Comparison of ENCODE assay signal across 1 cellular context in genomic region chr20:23269954-23270353, GRCh38.
TF ChIP-seq lines count a peak whose summit lies in the region.

No MANE protein-coding gene starts in this region.

TF ChIP-seq in IMR-90, 13 proteins besides CTCF, POLR2A, EP300 and RAD21:
- TF ChIP-seq MXI1 (IDR thresholded peaks at IDR 0.05; ENCODE audit: borderline replicate concordance, low read depth, low read length) = no peak
- no peak for TF ChIP-seq BHLHE40 (IDR thresholded peaks at IDR 0.05; ENCODE audit: low read depth, low read length)
- no peak for TF ChIP-seq MAZ (IDR thresholded peaks at IDR 0.05; ENCODE audit: borderline replicate concordance, low read depth, low read length)
- no peak for TF ChIP-seq FOS (IDR thresholded peaks at IDR 0.05; ENCODE audit: low read depth, low read length)
- no peak for TF ChIP-seq CHD1 (IDR thresholded peaks at IDR 0.05; ENCODE audit: low read depth, low read length)
- TF ChIP-seq SMC3 (IDR thresholded peaks at IDR 0.05; ENCODE audit: low read depth, low read length) = no peak
- TF ChIP-seq USF2 (IDR thresholded peaks at IDR 0.05; ENCODE audit: low read depth, low read length) = no peak
- TF ChIP-seq RCOR1 (IDR thresholded peaks at IDR 0.05; ENCODE audit: insufficient replicate concordance, low read length) = no peak
- no peak for TF ChIP-seq RFX5 (IDR thresholded peaks at IDR 0.05; ENCODE audit: low read depth, low read length)
- TF ChIP-seq ELK1 (IDR thresholded peaks at IDR 0.05; ENCODE audit: borderline replicate concordance, low read depth, low read length) = no peak
- TF ChIP-seq CEBPB (IDR thresholded peaks at IDR 0.05; ENCODE audit: low read depth, low read length) = no peak
- no peak for TF ChIP-seq MAFK (IDR thresholded peaks at IDR 0.05; ENCODE audit: low read depth, low read length)
- TF ChIP-seq NFE2L2 (IDR thresholded peaks at IDR 0.05; ENCODE audit: low read depth, low read length) = no peak
